In genomic region chr10:8112942-8113442, GRCh38 we compare ENCODE assay signal across 1 cellular context.
TF ChIP-seq lines count a peak whose summit lies in the region.

No MANE protein-coding gene starts in this region.

TF ChIP-seq in IMR-90, 13 proteins besides CTCF, POLR2A, EP300 and RAD21:
- no peak for TF ChIP-seq NFE2L2 (IDR thresholded peaks at IDR 0.05; ENCODE audit: low read depth, low read length)
- no peak for TF ChIP-seq ELK1 (IDR thresholded peaks at IDR 0.05; ENCODE audit: borderline replicate concordance, low read depth, low read length)
- no peak for TF ChIP-seq MAZ (IDR thresholded peaks at IDR 0.05; ENCODE audit: borderline replicate concordance, low read depth, low read length)
- no peak for TF ChIP-seq RFX5 (IDR thresholded peaks at IDR 0.05; ENCODE audit: low read depth, low read length)
